ENCODE assay signal across 11 cellular contexts in genomic region chr6:47669684-47670515, GRCh38. TPM values are rescaled to one million over a fixed set of nuclear protein-coding genes. Genes with fewer than 3 reads are reported as not detected.
DNase-seq lines count a peak whose midpoint lies in the region; ATAC-seq and TF ChIP-seq lines count a peak whose summit lies in the region.
"Had no signal": no experiment of that assay in that cellular context is flagged by ENCODE, and none has a peak within 500 bp of the region (broad histone marks: within the 10 kb centered on the region; RNA-seq: fewer than 3 reads in every experiment).

No MANE protein-coding gene starts in this region.

- no peak for ATAC-seq in HG02973 (IDR thresholded peaks at IDR 0.05; ENCODE audit: unreplicated experiment)
- no peak for ATAC-seq in GM21423 (IDR thresholded peaks at IDR 0.05; ENCODE audit: unreplicated experiment)

- TF ChIP-seq CTCF in chondrocyte (IDR thresholded peaks at IDR 0.05) (no peak), nephron progenitor cell (IDR thresholded peaks at IDR 0.05) (no peak)

- peak overlapping the region; percentile 6 for H3K27ac Mint-ChIP-seq in chondrocyte (ENCODE audit: unreplicated experiment)
- H3K27ac Mint-ChIP-seq in nephron progenitor cell: peak overlapping the region; percentile 99
- H3K27ac Mint-ChIP-seq: activated naive CD4-positive, alpha-beta T cell treated with anti-CD3 and anti-CD28 coated beads for 36 hours had no signal

- H3K36me3 Mint-ChIP-seq in chondrocyte (ENCODE audit: low read depth) (no peaks in the 10 kb centered on the region), nephron progenitor cell (ENCODE audit: low read depth) (no peaks in the 10 kb centered on the region)

- H3K4me1 Mint-ChIP-seq in chondrocyte (ENCODE audit: low read depth) (peaks cover 24% of the 10 kb centered on the region), nephron progenitor cell (peaks cover 36% of the 10 kb centered on the region)

- peak overlapping the region; percentile 0 for H3K4me3 Mint-ChIP-seq in chondrocyte (ENCODE audit: unreplicated experiment)
- peak overlapping the region; percentile 62 for H3K4me3 Mint-ChIP-seq in nephron progenitor cell
- H3K4me3 Mint-ChIP-seq: activated naive CD4-positive, alpha-beta T cell treated with anti-CD3 and anti-CD28 coated beads for 36 hours had no signal

- H3K9me3 Mint-ChIP-seq in chondrocyte (ENCODE audit: low read depth) (peaks cover 3% of the 10 kb centered on the region), nephron progenitor cell (no peaks in the 10 kb centered on the region)
- H3K9me3 Mint-ChIP-seq: activated naive CD4-positive, alpha-beta T cell treated with anti-CD3 and anti-CD28 coated beads for 36 hours had no signal

- DNase-seq in DMS 273 treated with DMSO at 0.1 percent for 48 hours (lab: John Stamatoyannopoulos, UW) (peak; percentile 76), NCI-H2171 (lab: John Stamatoyannopoulos, UW) (peak; percentile 51), chondrocyte (ENCODE audit: low spot score) (no peak), nephron progenitor cell (peak; percentile 11), SW 1271 (lab: John Stamatoyannopoulos, UW) (no peak)
- no peak for DNase-seq in activated CD4-positive, alpha-beta T cell treated with anti-CD3 and anti-CD28 coated beads for 4 hours
- DNase-seq: activated naive CD4-positive, alpha-beta T cell treated with anti-CD3 and anti-CD28 coated beads for 36 hours; esophagus squamous epithelium; T1000 had no signal

- H3K27me3 Mint-ChIP-seq in chondrocyte (ENCODE audit: low read depth) (no peaks in the 10 kb centered on the region), nephron progenitor cell (ENCODE audit: low read depth, poor library complexity) (peaks cover 5% of the 10 kb centered on the region)

RNA-seq across cellular contexts. Expression of gene ADGRF4, which starts 28.5 kb away (rescaled TPM):
- not detected in 3 replicates for total RNA-seq in chondrocyte
- total RNA-seq: activated naive CD4-positive, alpha-beta T cell treated with anti-CD3 and anti-CD28 coated beads for 36 hours had no signal

Comparison
In these comparisons a context has a peak if more than half of its experiments do, and no peak if none do; other contexts are left out.
1. DNase-seq: peak in DMS 273 treated with DMSO at 0.1 percent for 48 hours (single experiment), NCI-H2171 (single experiment) and nephron progenitor cell (single experiment); none in chondrocyte (single experiment), SW 1271 (0 of 2) and activated CD4-positive, alpha-beta T cell treated with anti-CD3 and anti-CD28 coated beads for 4 hours (0 of 2).